In genomic region chr3:192444096-192444790, GRCh38 we compare ENCODE assay signal across 8 cellular contexts.
A peak's percentile ranks its signal among the peaks of the same experiment; 100 is the strongest.
DNase-seq lines count a peak whose midpoint lies in the region; ATAC-seq, FAIRE-seq and TF ChIP-seq lines count a peak whose summit lies in the region.

No MANE protein-coding gene starts in this region.

- H3K4me3 Mint-ChIP-seq in CD8-positive, alpha-beta T cell = no peak overlapping the region
- no peak overlapping the region for H3K4me3 Mint-ChIP-seq in activated B cell treated with CpG ODN at 0.5 μM for 24 hours

- peaks cover 10% of the 10 kb centered on the region for H3K27me3 Mint-ChIP-seq in CD8-positive, alpha-beta T cell (ENCODE audit: low read depth)
- H3K27me3 Mint-ChIP-seq in activated B cell treated with CpG ODN at 0.5 μM for 24 hours = peaks cover 21% of the 10 kb centered on the region

- peak; percentile 89 for FAIRE-seq in GM19239 (lab: Jason Lieb, UNC)

- POLR2A ChIA-PET in CD8-positive, alpha-beta T cell (lab: Charles Lee) = no interaction called here
- POLR2A ChIA-PET in activated B cell treated with CpG ODN at 0.5 μM for 24 hours (lab: Charles Lee) = no interaction called here

- CTCF ChIA-PET in CD8-positive, alpha-beta T cell (lab: Charles Lee) = interaction anchor here (1.3 to 2.0 kb wide), 4 partner anchors 9 to 23 kb away, joined by 3 to 6 read pairs (median 5); no protein-coding TSS in a partner anchor
- CTCF ChIA-PET in activated B cell treated with CpG ODN at 0.5 μM for 24 hours (lab: Charles Lee) = interaction anchor here (0.7 to 2.9 kb wide), 21 partner anchors 9 to 1744 kb away, joined by 3 to 31 read pairs (median 4); no protein-coding TSS in a partner anchor

- WGBS in right lobe of liver (ENCODE audit: insufficient coverage, low coverage, low lambda C conversion rate, missing lambda C conversion rate) = 17% methylated on average over 12 of the region's 12 CpGs

- no peaks in the 10 kb centered on the region for H3K4me1 Mint-ChIP-seq in CD8-positive, alpha-beta T cell (ENCODE audit: low read depth)
- no peaks in the 10 kb centered on the region for H3K4me1 Mint-ChIP-seq in activated B cell treated with CpG ODN at 0.5 μM for 24 hours

- H3K36me3 Mint-ChIP-seq in CD8-positive, alpha-beta T cell = no peaks in the 10 kb centered on the region
- no peaks in the 10 kb centered on the region for H3K36me3 Mint-ChIP-seq in activated B cell treated with CpG ODN at 0.5 μM for 24 hours (ENCODE audit: low read depth)

- TF ChIP-seq POLR2A in right lobe of liver (IDR thresholded peaks at IDR 0.05) = no peak

- H3K9me3 ChIP-seq in CD8-positive, alpha-beta T cell (ENCODE audit: low read length) = no peaks in the 10 kb centered on the region
- H3K9me3 ChIP-seq in right lobe of liver = no peaks in the 10 kb centered on the region

- no peak overlapping the region for H3K27ac Mint-ChIP-seq in CD8-positive, alpha-beta T cell
- H3K27ac Mint-ChIP-seq in activated B cell treated with CpG ODN at 0.5 μM for 24 hours = no peak overlapping the region

- no peak overlapping the region for H3K27ac ChIP-seq in CD8-positive, alpha-beta T cell (ENCODE audit: low read depth, low read length)
- H3K27ac ChIP-seq in dorsolateral prefrontal cortex = peak overlapping the region in 15 of 59 donors; percentile 2 to 60 (median 33)
- no peak overlapping the region for H3K27ac ChIP-seq in right lobe of liver

- H3K36me3 ChIP-seq in CD8-positive, alpha-beta T cell (ENCODE audit: insufficient read depth, low read length) = no peaks in the 10 kb centered on the region
- no peaks in the 10 kb centered on the region for H3K36me3 ChIP-seq in right lobe of liver

- H3K4me1 ChIP-seq in CD8-positive, alpha-beta T cell (ENCODE audit: insufficient read depth, low read length) = no peaks in the 10 kb centered on the region
- H3K4me1 ChIP-seq in right lobe of liver = no peaks in the 10 kb centered on the region

- H3K9me3 Mint-ChIP-seq in CD8-positive, alpha-beta T cell = no peaks in the 10 kb centered on the region
- no peaks in the 10 kb centered on the region for H3K9me3 Mint-ChIP-seq in activated B cell treated with CpG ODN at 0.5 μM for 24 hours

- peak; percentile 66 for TF ChIP-seq CTCF in CD8-positive, alpha-beta T cell (IDR thresholded peaks at IDR 0.05)
- peak; percentile 76 for TF ChIP-seq CTCF in activated B cell treated with CpG ODN at 0.5 μM for 24 hours (IDR thresholded peaks at IDR 0.05)
- TF ChIP-seq CTCF in dorsolateral prefrontal cortex (IDR thresholded peaks at IDR 0.05 in 54 of 56, conservative IDR thresholded peaks at IDR 0.05 in 2 of 56; ENCODE audit: low read depth in 1 of 56, partially characterized antibody in 56 of 56) = peak; percentile 91 to 100 (median 99)
- TF ChIP-seq CTCF in right lobe of liver (IDR thresholded peaks at IDR 0.05) = peak; percentile 94 to 99 (median 98)

- peak in 4 of 7 experiments; percentile 5 to 33 (median 12) for DNase-seq in CD8-positive, alpha-beta T cell
- DNase-seq in GM19239 (ENCODE audit: insufficient read length, low spot score) (peak; percentile 46), NCI-H2196 treated with DMSO at 0.1 percent for 48 hours (lab: John Stamatoyannopoulos, UW; ENCODE audit: unreplicated experiment) (peak; percentile 67), activated B cell treated with CpG ODN at 0.5 μM for 24 hours (peak; percentile 51), dorsolateral prefrontal cortex (peak; percentile 66 to 86 (median 80)), right lobe of liver (peak; percentile 60 to 71 (median 68))
- peak; percentile 24 to 33 for DNase-seq in stimulated activated CD8-positive, alpha-beta memory T cell treated with anti-CD3 and anti-CD28 coated beads, Interleukin-2, amount 100 ng/mL, for 48 hours (ENCODE audit: low read depth in 2 of 2)

- H3K27me3 ChIP-seq in CD8-positive, alpha-beta T cell (ENCODE audit: insufficient read depth, low read length) = no peaks in the 10 kb centered on the region
- H3K27me3 ChIP-seq in dorsolateral prefrontal cortex (peaks cover 0 to 17% (median 0%) of the 10 kb centered on the region in 45 donors), right lobe of liver (peaks cover 5 to 14% of the 10 kb centered on the region in 2 donors)

- no peak for ATAC-seq in CD8-positive, alpha-beta T cell
- ATAC-seq in HG03159 (IDR thresholded peaks at IDR 0.05; ENCODE audit: unreplicated experiment) (peak; percentile 94), activated B cell treated with CpG ODN at 0.5 μM for 24 hours (ENCODE audit: low read depth) (peak; percentile 62), right lobe of liver (peak; percentile 95 to 97 (median 96))

- H3K4me3 ChIP-seq in CD8-positive, alpha-beta T cell (ENCODE audit: low read depth, low read length) = no peak overlapping the region
- H3K4me3 ChIP-seq in dorsolateral prefrontal cortex = no peak overlapping the region
- no peak overlapping the region for H3K4me3 ChIP-seq in right lobe of liver

- intact Hi-C loops in CD8-positive, alpha-beta T cell (cut with DNase I, micrococcal nuclease) = loop anchor here in 1 of 2 experiments (5.0 kb wide), 2 partner anchors 1027 to 1202 kb away; no protein-coding TSS in a partner anchor
- intact Hi-C loops in activated B cell treated with CpG ODN at 0.5 μM for 24 hours (cut with micrococcal nuclease) (loop anchor here (1.0 to 10.0 kb wide), 8 partner anchors 256 to 1633 kb away; no protein-coding TSS in a partner anchor), dorsolateral prefrontal cortex (cut with DNase I) (loop anchor here in 1 of 2 donors (2.0 to 5.0 kb wide), 3 partner anchors 257 to 1027 kb away; no protein-coding TSS in a partner anchor), right lobe of liver (cut with DNase I) (loop anchor here in 1 of 2 donors (10.0 kb wide), 1 partner anchor 259 kb away; no protein-coding TSS in a partner anchor)

Comparison
In these comparisons a context has a peak if more than half of its experiments do, and no peak if none do; other contexts are left out.
1. DNase-seq: peak in every context shown above with its lines; median percentile 80 in dorsolateral prefrontal cortex; 68 in right lobe of liver; 67 in NCI-H2196 treated with DMSO at 0.1 percent for 48 hours; 51 in activated B cell treated with CpG ODN at 0.5 μM for 24 hours; 46 in GM19239; 28 in stimulated activated CD8-positive, alpha-beta memory T cell treated with anti-CD3 and anti-CD28 coated beads, Interleukin-2, amount 100 ng/mL, for 48 hours; 12 in CD8-positive, alpha-beta T cell.